ENCODE assay signal across 1 cellular context in the genomic region with DNA sequence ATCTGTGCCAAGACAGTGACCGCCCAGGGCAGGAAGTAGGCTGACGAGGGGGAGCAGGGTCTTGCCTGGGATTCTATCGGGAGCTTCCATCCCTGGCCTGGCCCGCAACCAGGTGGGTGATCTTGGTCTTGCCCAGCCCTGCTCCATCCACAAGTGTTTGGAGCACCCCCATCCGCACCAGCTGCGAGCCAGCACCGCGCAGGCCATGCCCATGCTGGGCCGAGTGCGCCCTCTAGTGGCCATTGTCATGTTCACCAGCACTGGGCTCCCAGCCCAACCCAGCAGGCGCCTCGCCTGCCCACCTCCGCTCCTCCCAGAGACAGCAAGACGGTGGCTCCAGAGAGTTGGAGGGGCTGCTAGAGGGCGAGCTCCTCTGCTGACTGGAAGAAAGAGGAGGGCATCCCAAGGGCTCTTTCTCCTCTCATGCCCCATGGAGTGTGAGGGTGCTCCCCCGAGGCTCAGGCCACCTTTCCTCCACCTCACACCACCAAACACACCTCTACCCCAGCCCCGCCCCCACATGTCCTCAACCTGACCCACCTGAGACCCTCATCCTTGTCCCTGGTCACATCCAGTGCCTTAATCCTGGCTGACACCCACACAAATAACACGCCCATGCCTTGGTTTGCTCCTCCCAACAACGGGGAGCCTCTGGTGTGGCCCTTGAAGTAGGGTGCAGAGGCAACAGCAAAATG.
TF ChIP-seq lines count a peak whose summit lies in the region.

No MANE protein-coding gene starts in this region.

TF ChIP-seq in GM23338, 12 proteins besides CTCF, POLR2A, EP300 and RAD21 (continued from another document):
- TF ChIP-seq, protein P1, sequence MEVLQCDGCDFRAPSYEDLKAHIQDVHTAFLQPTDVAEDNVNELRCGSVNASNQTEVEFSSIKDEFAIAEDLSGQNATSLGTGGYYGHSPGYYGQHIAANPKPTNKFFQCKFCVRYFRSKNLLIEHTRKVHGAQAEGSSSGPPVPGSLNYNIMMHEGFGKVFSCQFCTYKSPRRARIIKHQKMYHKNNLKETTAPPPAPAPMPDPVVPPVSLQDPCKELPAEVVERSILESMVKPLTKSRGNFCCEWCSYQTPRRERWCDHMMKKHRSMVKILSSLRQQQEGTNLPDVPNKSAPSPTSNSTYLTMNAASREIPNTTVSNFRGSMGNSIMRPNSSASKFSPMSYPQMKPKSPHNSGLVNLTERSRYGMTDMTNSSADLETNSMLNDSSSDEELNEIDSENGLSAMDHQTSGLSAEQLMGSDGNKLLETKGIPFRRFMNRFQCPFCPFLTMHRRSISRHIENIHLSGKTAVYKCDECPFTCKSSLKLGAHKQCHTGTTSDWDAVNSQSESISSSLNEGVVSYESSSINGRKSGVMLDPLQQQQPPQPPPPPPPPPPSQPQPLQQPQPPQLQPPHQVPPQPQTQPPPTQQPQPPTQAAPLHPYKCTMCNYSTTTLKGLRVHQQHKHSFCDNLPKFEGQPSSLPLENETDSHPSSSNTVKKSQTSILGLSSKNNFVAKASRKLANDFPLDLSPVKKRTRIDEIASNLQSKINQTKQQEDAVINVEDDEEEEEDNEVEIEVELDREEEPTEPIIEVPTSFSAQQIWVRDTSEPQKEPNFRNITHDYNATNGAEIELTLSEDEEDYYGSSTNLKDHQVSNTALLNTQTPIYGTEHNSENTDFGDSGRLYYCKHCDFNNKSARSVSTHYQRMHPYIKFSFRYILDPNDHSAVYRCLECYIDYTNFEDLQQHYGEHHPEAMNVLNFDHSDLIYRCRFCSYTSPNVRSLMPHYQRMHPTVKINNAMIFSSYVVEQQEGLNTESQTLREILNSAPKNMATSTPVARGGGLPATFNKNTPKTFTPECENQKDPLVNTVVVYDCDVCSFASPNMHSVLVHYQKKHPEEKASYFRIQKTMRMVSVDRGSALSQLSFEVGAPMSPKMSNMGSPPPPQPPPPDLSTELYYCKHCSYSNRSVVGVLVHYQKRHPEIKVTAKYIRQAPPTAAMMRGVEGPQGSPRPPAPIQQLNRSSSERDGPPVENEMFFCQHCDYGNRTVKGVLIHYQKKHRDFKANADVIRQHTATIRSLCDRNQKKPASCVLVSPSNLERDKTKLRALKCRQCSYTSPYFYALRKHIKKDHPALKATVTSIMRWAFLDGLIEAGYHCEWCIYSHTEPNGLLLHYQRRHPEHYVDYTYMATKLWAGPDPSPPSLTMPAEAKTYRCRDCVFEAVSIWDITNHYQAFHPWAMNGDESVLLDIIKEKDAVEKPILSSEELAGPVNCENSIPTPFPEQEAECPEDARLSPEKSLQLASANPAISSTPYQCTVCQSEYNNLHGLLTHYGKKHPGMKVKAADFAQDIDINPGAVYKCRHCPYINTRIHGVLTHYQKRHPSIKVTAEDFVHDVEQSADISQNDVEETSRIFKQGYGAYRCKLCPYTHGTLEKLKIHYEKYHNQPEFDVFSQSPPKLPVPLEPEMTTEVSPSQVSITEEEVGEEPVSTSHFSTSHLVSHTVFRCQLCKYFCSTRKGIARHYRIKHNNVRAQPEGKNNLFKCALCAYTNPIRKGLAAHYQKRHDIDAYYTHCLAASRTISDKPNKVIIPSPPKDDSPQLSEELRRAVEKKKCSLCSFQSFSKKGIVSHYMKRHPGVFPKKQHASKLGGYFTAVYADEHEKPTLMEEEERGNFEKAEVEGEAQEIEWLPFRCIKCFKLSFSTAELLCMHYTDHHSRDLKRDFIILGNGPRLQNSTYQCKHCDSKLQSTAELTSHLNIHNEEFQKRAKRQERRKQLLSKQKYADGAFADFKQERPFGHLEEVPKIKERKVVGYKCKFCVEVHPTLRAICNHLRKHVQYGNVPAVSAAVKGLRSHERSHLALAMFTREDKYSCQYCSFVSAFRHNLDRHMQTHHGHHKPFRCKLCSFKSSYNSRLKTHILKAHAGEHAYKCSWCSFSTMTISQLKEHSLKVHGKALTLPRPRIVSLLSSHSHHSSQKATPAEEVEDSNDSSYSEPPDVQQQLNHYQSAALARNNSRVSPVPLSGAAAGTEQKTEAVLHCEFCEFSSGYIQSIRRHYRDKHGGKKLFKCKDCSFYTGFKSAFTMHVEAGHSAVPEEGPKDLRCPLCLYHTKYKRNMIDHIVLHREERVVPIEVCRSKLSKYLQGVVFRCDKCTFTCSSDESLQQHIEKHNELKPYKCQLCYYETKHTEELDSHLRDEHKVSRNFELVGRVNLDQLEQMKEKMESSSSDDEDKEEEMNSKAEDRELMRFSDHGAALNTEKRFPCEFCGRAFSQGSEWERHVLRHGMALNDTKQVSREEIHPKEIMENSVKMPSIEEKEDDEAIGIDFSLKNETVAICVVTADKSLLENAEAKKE (CRISPR knock-in tag; IDR thresholded peaks at IDR 0.05): no peak
- TF ChIP-seq POLR2AphosphoS5 (IDR thresholded peaks at IDR 0.05; ENCODE audit: low read depth): no peak
- no peak for TF ChIP-seq CREB1 (CRISPR knock-in tag; IDR thresholded peaks at IDR 0.05; ENCODE audit: low read depth)
- no peak for TF ChIP-seq NANOG (IDR thresholded peaks at IDR 0.05; ENCODE audit: borderline replicate concordance)
TF ChIP-seq in GM23338: peak in this region for 0.
